In the genomic region with DNA sequence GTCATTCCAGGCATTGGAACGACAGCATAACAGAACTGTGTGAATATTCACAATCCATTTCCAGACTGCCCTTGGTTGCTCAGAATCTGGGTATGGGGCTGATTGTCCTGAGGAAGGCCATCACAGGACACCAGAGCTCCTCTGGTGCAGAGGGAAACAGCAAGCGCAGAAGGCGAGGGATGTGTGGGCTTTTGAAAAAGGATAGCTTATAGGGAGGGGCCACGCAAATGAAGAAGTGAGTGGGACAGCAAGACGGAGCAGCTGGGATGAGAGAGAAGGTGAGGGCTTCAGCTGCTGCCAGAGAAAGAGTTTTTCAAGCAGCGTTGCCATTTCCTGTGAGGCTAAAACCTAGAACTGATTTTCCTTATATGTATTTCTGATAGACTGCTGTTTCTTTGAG, we compare ENCODE assay signal across 1 cellular context.
TF ChIP-seq lines count a peak whose summit lies in the region.

No MANE protein-coding gene starts in this region.

TF ChIP-seq in IMR-90, 13 proteins besides CTCF, POLR2A, EP300 and RAD21:
- TF ChIP-seq FOS (IDR thresholded peaks at IDR 0.05; ENCODE audit: low read depth, low read length): no peak
- no peak for TF ChIP-seq SMC3 (IDR thresholded peaks at IDR 0.05; ENCODE audit: low read depth, low read length)
- no peak for TF ChIP-seq NFE2L2 (IDR thresholded peaks at IDR 0.05; ENCODE audit: low read depth, low read length)
- TF ChIP-seq MAFK (IDR thresholded peaks at IDR 0.05; ENCODE audit: low read depth, low read length): no peak
- no peak for TF ChIP-seq CHD1 (IDR thresholded peaks at IDR 0.05; ENCODE audit: low read depth, low read length)
TF ChIP-seq in IMR-90: peak in this region for 0.
